Comparison of ENCODE assay signal across 9 cellular contexts in genomic region chr1:74011736-74012135, GRCh38.
"Had no signal": no experiment of that assay in that cellular context is flagged by ENCODE, and none has a peak within 500 bp of the region (broad histone marks: within the 10 kb centered on the region; RNA-seq: fewer than 3 reads in every experiment).

No MANE protein-coding gene starts in this region.

- FAIRE-seq: H1, H54, HTR-8/SVneo, K562 had no signal

- DNase-seq: H9, HCEC 1CT, IMR-90, KG1 had no signal

- H3K4me3 ChIP-seq: GM23338, K562 had no signal

- ATAC-seq: GM23338, K562 had no signal
